20 cellular contexts compared by ENCODE assay signal in the genomic region with DNA sequence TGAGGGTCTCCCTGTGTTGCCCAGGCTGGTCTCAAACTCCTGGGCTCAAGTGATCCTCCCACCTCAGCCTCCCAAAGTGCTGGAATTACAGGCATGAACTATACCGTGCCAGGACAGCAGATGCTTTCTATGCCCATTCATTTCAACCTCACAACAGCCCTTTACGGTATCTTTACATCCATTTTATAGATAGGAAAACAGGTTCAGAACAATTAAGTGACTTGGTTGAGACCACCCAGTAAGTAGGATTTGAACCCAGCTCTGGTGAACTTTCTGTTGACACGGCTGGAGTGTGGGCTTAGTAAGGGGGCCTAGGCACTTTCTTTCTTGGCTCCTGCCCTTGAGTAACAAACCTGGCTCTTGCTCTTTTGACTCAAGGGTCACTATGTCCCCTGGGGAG. TPM values are rescaled to one million over a fixed set of nuclear protein-coding genes. Genes with fewer than 3 reads are reported as not detected.
DNase-seq lines count a peak whose midpoint lies in the region; ATAC-seq and TF ChIP-seq lines count a peak whose summit lies in the region.
"Had no signal": no experiment of that assay in that cellular context is flagged by ENCODE, and none has a peak within 500 bp of the region (broad histone marks: within the 10 kb centered on the region; RNA-seq: fewer than 3 reads in every experiment).

No MANE protein-coding gene starts in this region.

- no peaks in the 10 kb centered on the region for H3K27me3 Mint-ChIP-seq in activated T-cell treated with anti-CD3 and anti-CD28 coated beads, Interleukin-2, amount 50 U/mL, for 72 hours (ENCODE audit: low read depth)
- H3K27me3 Mint-ChIP-seq in neural crest cell (ENCODE audit: low read depth) = no peaks in the 10 kb centered on the region

- H3K36me3 Mint-ChIP-seq in activated T-cell treated with anti-CD3 and anti-CD28 coated beads, Interleukin-2, amount 50 U/mL, for 72 hours (ENCODE audit: insufficient read depth in 2 of 2) = no peaks in the 10 kb centered on the region
- no peaks in the 10 kb centered on the region for H3K36me3 Mint-ChIP-seq in neural crest cell (ENCODE audit: low read depth)
- H3K36me3 Mint-ChIP-seq: CD4-positive, CD25-positive, alpha-beta regulatory T cell had no signal

- CTCF ChIA-PET in GM10248 (lab: Yijun Ruan, JAX) = interaction anchor here (1.1 to 6.3 kb wide), 5 partner anchors 8 to 190 kb away, joined by 3 to 109 read pairs (median 6); no protein-coding TSS in a partner anchor

- H3K27ac ChIP-seq in dorsolateral prefrontal cortex (peak overlapping the region in 36 of 59 donors; percentile 3 to 100 (median 74)), substantia nigra (ENCODE audit: low read depth, low read length, poor library complexity, severe bottlenecking) (peak overlapping the region; percentile 9)
- H3K27ac ChIP-seq: 22Rv1, Peyer's patch had no signal

- POLR2A ChIA-PET in GM10248 (lab: Yijun Ruan, JAX) = no interaction called here

- H3K4me3 ChIP-seq in dorsolateral prefrontal cortex = no peak overlapping the region
- H3K4me3 ChIP-seq: GM12878, HAP-1, Peyer's patch had no signal

- intact Hi-C loops in dorsolateral prefrontal cortex (cut with DNase I) = no loop called here

- H3K27me3 ChIP-seq in dorsolateral prefrontal cortex = no peaks in the 10 kb centered on the region
- H3K27me3 ChIP-seq: Peyer's patch had no signal

- peaks cover 48% of the 10 kb centered on the region for H3K4me1 Mint-ChIP-seq in activated T-cell treated with anti-CD3 and anti-CD28 coated beads, Interleukin-2, amount 50 U/mL, for 72 hours (ENCODE audit: low read depth)
- peaks cover 13% of the 10 kb centered on the region for H3K4me1 Mint-ChIP-seq in neural crest cell

- no peak overlapping the region for H3K4me3 Mint-ChIP-seq in activated T-cell treated with anti-CD3 and anti-CD28 coated beads, Interleukin-2, amount 50 U/mL, for 72 hours
- peak overlapping the region; percentile 70 for H3K4me3 Mint-ChIP-seq in neural crest cell
- H3K4me3 Mint-ChIP-seq: CD4-positive, CD25-positive, alpha-beta regulatory T cell had no signal

- DNase-seq in activated T-cell treated with anti-CD3 and anti-CD28 coated beads, Interleukin-2, amount 50 U/mL, for 72 hours = no peak
- DNase-seq in activated T-cell treated with anti-CD3 and anti-CD28 coated beads, Interleukin-2, amount 50 U/mL, for 48 hours = no peak
- DNase-seq in dorsolateral prefrontal cortex = no peak
- no peak for DNase-seq in neural crest cell (ENCODE audit: low read depth, low spot score)
- no peak for DNase-seq in substantia nigra (lab: John Stamatoyannopoulos, UW)
- no peak for DNase-seq in stimulated activated CD4-positive, alpha-beta T cell treated with anti-CD3 and anti-CD28 coated beads, Interleukin-4, amount 100 ng/mL, for 4 hours
- DNase-seq in NCI-H2081 (lab: John Stamatoyannopoulos, UW) = no peak
- no peak for DNase-seq in GM10248 (ENCODE audit: extremely low spot score)
- DNase-seq: CD4-positive, CD25-positive, alpha-beta regulatory T cell; DMS153; GF-D8; NCI-H1092 treated with DMSO at 0.1 percent for 48 hours; NCI-H146; NCI-H2029 treated with DMSO at 0.1 percent for 48 hours; NCI-H2171 treated with DMSO at 0.1 percent for 48 hours; NCI-H446 treated with DMSO at 0.1 percent for 48 hours; Peyer's patch had no signal

- no peaks in the 10 kb centered on the region for H3K9me3 Mint-ChIP-seq in activated T-cell treated with anti-CD3 and anti-CD28 coated beads, Interleukin-2, amount 50 U/mL, for 72 hours
- no peaks in the 10 kb centered on the region for H3K9me3 Mint-ChIP-seq in neural crest cell
- H3K9me3 Mint-ChIP-seq: CD4-positive, CD25-positive, alpha-beta regulatory T cell had no signal

- ATAC-seq in activated T-cell treated with anti-CD3 and anti-CD28 coated beads, Interleukin-2, amount 50 U/mL, for 72 hours (replicated peaks in 1 of 2) = no peak
- ATAC-seq: GM12878 had no signal

- TF ChIP-seq CTCF in dorsolateral prefrontal cortex (IDR thresholded peaks at IDR 0.05 in 54 of 56, conservative IDR thresholded peaks at IDR 0.05 in 2 of 56; ENCODE audit: low read depth in 1 of 56, partially characterized antibody in 56 of 56) (no peak), neural crest cell (conservative IDR thresholded peaks at IDR 0.05) (no peak), GM10248 (IDR thresholded peaks at IDR 0.05; ENCODE audit: control extremely low read depth, extremely low read depth, low read depth, missing control alignments) (no peak)

- H3K27ac Mint-ChIP-seq in activated T-cell treated with anti-CD3 and anti-CD28 coated beads, Interleukin-2, amount 50 U/mL, for 72 hours = peak overlapping the region; percentile 57
- no peak overlapping the region for H3K27ac Mint-ChIP-seq in neural crest cell (ENCODE audit: unreplicated experiment)
- H3K27ac Mint-ChIP-seq: CD4-positive, CD25-positive, alpha-beta regulatory T cell had no signal

RNA-seq across cellular contexts. Expression of a gene that starts 25.7 kb away (rescaled TPM):
- total RNA-seq in activated T-cell treated with anti-CD3 and anti-CD28 coated beads, Interleukin-2, amount 50 U/mL, for 72 hours = 1 to 10 TPM; 1.5 to 2.0 TPM
- total RNA-seq in dorsolateral prefrontal cortex (100 to 1,000 TPM in 77 of 120 experiments, 10 to 100 TPM in 43; 47.8 to 173 (median 111) TPM), neural crest cell (9.3 and 13.6 TPM in 2 replicates)

RNA-seq across cellular contexts. Expression of a gene that starts 39.2 kb away (rescaled TPM):
- total RNA-seq in activated T-cell treated with anti-CD3 and anti-CD28 coated beads, Interleukin-2, amount 50 U/mL, for 72 hours = 10 to 100 TPM; 32.5 TPM
- total RNA-seq in dorsolateral prefrontal cortex (100 to 1,000 TPM in 4 of 120 experiments, 10 to 100 TPM in 116; 33.6 to 113 (median 52.3) TPM), neural crest cell (47.7 and 50.8 TPM in 2 replicates)
